In genomic region chr11:127157225-127157624, GRCh38 we compare ENCODE assay signal across 29 cellular contexts.
"Had no signal": no experiment of that assay in that cellular context is flagged by ENCODE, and none has a peak within 500 bp of the region (broad histone marks: within the 10 kb centered on the region; RNA-seq: fewer than 3 reads in every experiment).

No MANE protein-coding gene starts in this region.

- H3K9me3 Mint-ChIP-seq: activated CD4-positive, alpha-beta memory T cell treated with anti-CD3 and anti-CD28 coated beads for 36 hours; activated CD4-positive, alpha-beta T cell treated with anti-CD3 and anti-CD28 coated beads, Interleukin-2, amount 10 ng/mL, durations not matched to agents 24 days and 14 days; activated naive CD4-positive, alpha-beta T cell treated with anti-CD3 and anti-CD28 coated beads, Interleukin-2, amount 10 ng/mL, durations not matched to agents 7 days and 5 days; mesothelial cell of epicardium; nephron progenitor cell had no signal

- H3K79me2 ChIP-seq: hepatocyte had no signal

- H2AFZ ChIP-seq: hepatocyte had no signal

- H3K4me1 Mint-ChIP-seq: activated CD4-positive, alpha-beta T cell treated with anti-CD3 and anti-CD28 coated beads, Interleukin-2, amount 10 ng/mL, durations not matched to agents 24 days and 14 days; activated naive CD4-positive, alpha-beta T cell treated with anti-CD3 and anti-CD28 coated beads, Interleukin-2, amount 10 ng/mL, durations not matched to agents 7 days and 5 days; naive B cell; stimulated activated naive B cell treated with anti-CD40 and anti-IgM and Interleukin-4, amounts not matched to agents 10 μg/mL and 1 μg/mL and 100 μg/mL, for 72 hours had no signal

- H3K4me2 ChIP-seq: hepatocyte had no signal

- H3K27me3 Mint-ChIP-seq: activated CD4-positive, alpha-beta memory T cell treated with anti-CD3 and anti-CD28 coated beads for 36 hours; activated CD4-positive, alpha-beta T cell treated with anti-CD3 and anti-CD28 coated beads, Interleukin-2, amount 10 ng/mL, durations not matched to agents 24 days and 14 days; activated naive CD4-positive, alpha-beta T cell treated with anti-CD3 and anti-CD28 coated beads, Interleukin-2, amount 10 ng/mL, durations not matched to agents 7 days and 5 days; naive B cell; stimulated activated naive B cell treated with anti-CD40 and anti-IgM and Interleukin-4, amounts not matched to agents 10 μg/mL and 1 μg/mL and 100 μg/mL, for 72 hours had no signal

- H3K27ac Mint-ChIP-seq: activated CD4-positive, alpha-beta memory T cell treated with anti-CD3 and anti-CD28 coated beads for 36 hours; activated CD4-positive, alpha-beta T cell treated with anti-CD3 and anti-CD28 coated beads, Interleukin-2, amount 10 ng/mL, durations not matched to agents 24 days and 14 days; activated naive CD4-positive, alpha-beta T cell treated with anti-CD3 and anti-CD28 coated beads, Interleukin-2, amount 10 ng/mL, durations not matched to agents 7 days and 5 days; mesothelial cell of epicardium; nephron progenitor cell; progenitor cell of endocrine pancreas; stimulated activated naive B cell treated with anti-CD40 and anti-IgM and Interleukin-4, amounts not matched to agents 10 μg/mL and 1 μg/mL and 100 μg/mL, for 72 hours had no signal

- H3K4me1 ChIP-seq: gastroesophageal sphincter, tibial nerve had no signal

- H3K9me3 ChIP-seq: gastroesophageal sphincter, ovary, tibial nerve had no signal

- H3K27me3 ChIP-seq: brain microvascular endothelial cell, gastroesophageal sphincter, hepatocyte, ovary, tibial nerve had no signal

- H3K4me3 ChIP-seq: coronary artery, dorsolateral prefrontal cortex, gastroesophageal sphincter, hepatocyte, ovary, tibial nerve had no signal

- DNase-seq: activated CD4-positive, alpha-beta memory T cell treated with anti-CD3 and anti-CD28 coated beads for 36 hours; activated CD4-positive, alpha-beta T cell treated with anti-CD3 and anti-CD28 coated beads, Interleukin-2, amount 10 ng/mL, durations not matched to agents 24 days and 14 days; activated CD4-positive, CD25-positive, alpha-beta regulatory T cell treated with anti-CD3 and anti-CD28 coated beads, Interleukin-2, amount 50 U/mL, for 72 hours; activated CD8-positive, alpha-beta memory T cell treated with anti-CD3 and anti-CD28 coated beads, Interleukin-2, amount 50 U/mL, for 4 hours; activated gamma-delta T cell; activated naive CD4-positive, alpha-beta T cell treated with anti-CD3 and anti-CD28 coated beads, Interleukin-2, amount 10 ng/mL, durations not matched to agents 7 days and 5 days; activated T-cell treated with anti-CD3 and anti-CD28 coated beads, Interleukin-2, amount 50 U/mL, for 1 hour; amniotic stem cell; brain microvascular endothelial cell; dorsolateral prefrontal cortex; effector memory CD4-positive, alpha-beta T cell; erythroblast; left colon; mammary epithelial cell; naive B cell; nephron progenitor cell; ovary; small intestine; stimulated activated CD4-positive, alpha-beta T cell treated with anti-CD3 and anti-CD28 coated beads, Interleukin-1b, Interleukin-23, amount 100 ng/mL, for 48 hours; stimulated activated naive B cell treated with anti-CD40 and anti-IgM and Interleukin-4, amounts not matched to agents 10 μg/mL and 1 μg/mL and 100 μg/mL, for 72 hours; T-helper 9 cell had no signal

- H3K36me3 ChIP-seq: brain microvascular endothelial cell, gastroesophageal sphincter, ovary, tibial nerve had no signal

- H3K36me3 Mint-ChIP-seq: activated CD4-positive, alpha-beta memory T cell treated with anti-CD3 and anti-CD28 coated beads for 36 hours; activated naive CD4-positive, alpha-beta T cell treated with anti-CD3 and anti-CD28 coated beads, Interleukin-2, amount 10 ng/mL, durations not matched to agents 7 days and 5 days; mesothelial cell of epicardium; naive B cell; stimulated activated naive B cell treated with anti-CD40 and anti-IgM and Interleukin-4, amounts not matched to agents 10 μg/mL and 1 μg/mL and 100 μg/mL, for 72 hours had no signal

- H3K27ac ChIP-seq: brain microvascular endothelial cell, coronary artery, dorsolateral prefrontal cortex, gastroesophageal sphincter, hepatocyte, ovary, tibial nerve, VCaP had no signal

- ATAC-seq: gastroesophageal sphincter; left colon; sciatic nerve; stimulated activated naive B cell treated with anti-CD40 and anti-IgM and Interleukin-4, amounts not matched to agents 10 μg/mL and 1 μg/mL and 100 μg/mL, for 72 hours had no signal

- H3K4me3 Mint-ChIP-seq: activated CD4-positive, alpha-beta memory T cell treated with anti-CD3 and anti-CD28 coated beads for 36 hours; activated CD4-positive, alpha-beta T cell treated with anti-CD3 and anti-CD28 coated beads, Interleukin-2, amount 10 ng/mL, durations not matched to agents 24 days and 14 days; activated naive CD4-positive, alpha-beta T cell treated with anti-CD3 and anti-CD28 coated beads, Interleukin-2, amount 10 ng/mL, durations not matched to agents 7 days and 5 days; mesothelial cell of epicardium; naive B cell; nephron progenitor cell; stimulated activated naive B cell treated with anti-CD40 and anti-IgM and Interleukin-4, amounts not matched to agents 10 μg/mL and 1 μg/mL and 100 μg/mL, for 72 hours had no signal
